Comparison of ENCODE assay signal across 16 cellular contexts in the genomic region with DNA sequence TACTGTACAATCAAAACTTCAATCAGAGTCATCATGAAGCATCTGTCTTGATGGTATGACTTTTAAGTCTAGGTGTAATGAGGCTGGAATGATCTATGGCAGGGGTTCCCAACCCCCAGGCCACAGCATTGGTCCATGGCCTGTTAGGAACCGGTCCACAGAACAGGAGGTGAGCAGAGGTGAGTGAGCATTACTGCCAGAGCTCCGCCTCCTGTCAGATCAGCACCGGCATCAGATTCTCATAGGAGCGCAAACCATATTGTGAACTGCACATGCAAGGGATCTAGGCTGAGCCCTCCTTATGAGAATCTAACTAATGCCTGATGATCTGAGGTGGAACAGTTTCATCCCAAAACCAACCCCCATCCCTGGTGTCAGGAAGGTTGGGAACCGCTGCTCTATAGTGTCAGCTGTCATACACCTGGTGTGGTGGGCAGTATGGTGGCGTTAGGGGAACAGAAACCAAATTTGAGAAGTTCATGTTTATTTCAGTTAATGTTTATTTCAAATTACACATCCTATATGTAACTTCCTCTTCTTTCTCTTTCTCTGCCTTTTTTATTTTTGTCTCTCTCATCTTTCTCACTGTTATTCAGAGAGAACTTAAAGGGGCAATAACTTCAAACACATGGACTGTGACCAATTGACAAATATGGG.
A peak's percentile ranks its signal among the peaks of the same experiment; 100 is the strongest.
DNase-seq lines count a peak whose midpoint lies in the region; ATAC-seq and TF ChIP-seq lines count a peak whose summit lies in the region.
"Had no signal": no experiment of that assay in that cellular context is flagged by ENCODE, and none has a peak within 500 bp of the region (broad histone marks: within the 10 kb centered on the region; RNA-seq: fewer than 3 reads in every experiment).

No MANE protein-coding gene starts in this region.

- H3K27ac ChIP-seq in SU-DHL-6 (ENCODE audit: low read depth, low read length) = peak overlapping the region; percentile 97
- no peak overlapping the region for H3K27ac ChIP-seq in testis
- peak overlapping the region in 1 of 3 donors; percentile 47 for H3K27ac ChIP-seq in right lobe of liver
- H3K27ac ChIP-seq: brain microvascular endothelial cell, epithelial cell of prostate, HL-60, tibial artery had no signal

- H3K4me2 ChIP-seq in SU-DHL-6 (ENCODE audit: low read depth, low read length, poor library complexity, severe bottlenecking) = peak overlapping the region; percentile 69

- peak overlapping the region; percentile 5 for H2AFZ ChIP-seq in SU-DHL-6 (ENCODE audit: low read depth, low read length, severe bottlenecking)

- H3K4me3 ChIP-seq in GM06990 (replicated peaks; ENCODE audit: low read depth, low read length) (no peak overlapping the region), SU-DHL-6 (ENCODE audit: insufficient read depth, low read length, poor library complexity, severe bottlenecking) (peak overlapping the region; percentile 24), testis (no peak overlapping the region), right lobe of liver (no peak overlapping the region)
- H3K4me3 ChIP-seq: tibial artery had no signal

- no peaks in the 10 kb centered on the region for H3K79me2 ChIP-seq in SU-DHL-6 (ENCODE audit: insufficient read depth, low read length)

- TF ChIP-seq POLR2A in testis (IDR thresholded peaks at IDR 0.05) (no peak), right lobe of liver (IDR thresholded peaks at IDR 0.05) (no peak)

- 96% methylated on average over 6 of the region's 6 CpGs for WGBS in testis, 2 donors
- WGBS in right lobe of liver (ENCODE audit: insufficient coverage, low coverage, low lambda C conversion rate, missing lambda C conversion rate) = 62% methylated on average over 2 of the region's 6 CpGs

- H3F3A ChIP-seq in SU-DHL-6 (ENCODE audit: insufficient read depth) = peaks cover 64% of the 10 kb centered on the region

- TF ChIP-seq CTCF in GM06990 (IDR thresholded peaks at IDR 0.05; ENCODE audit: insufficient read depth, low read length, poor library complexity, severe bottlenecking) = no peak
- TF ChIP-seq CTCF in SU-DHL-6 (IDR thresholded peaks at IDR 0.05; ENCODE audit: insufficient read depth, low read length, poor library complexity, severe bottlenecking) = no peak
- no peak for TF ChIP-seq CTCF in testis (IDR thresholded peaks at IDR 0.05)
- no peak for TF ChIP-seq CTCF in right lobe of liver (IDR thresholded peaks at IDR 0.05)

- H3K9ac ChIP-seq in SU-DHL-6 (ENCODE audit: low read length) = peak overlapping the region; percentile 53

- intact Hi-C loops in testis (cut with DNase I; ENCODE audit: low total_unique reads) (no loop called here), right lobe of liver (cut with DNase I) (no loop called here), cardiac septum (cut with DNase I) (no loop called here)

- DNase-seq in GM06990 (ENCODE audit: extremely low read depth, insufficient read length) (peak; percentile 9), testis (no peak), SW480 (ENCODE audit: low spot score) (no peak), right lobe of liver (no peak), cardiac septum (ENCODE audit: low spot score) (no peak)
- DNase-seq: activated CD4-positive, alpha-beta T cell treated with anti-CD3 and anti-CD28 coated beads for 4 hours; brain microvascular endothelial cell; midbrain; NCI-H526 treated with DMSO at 0.1 percent for 48 hours; tibial artery had no signal

- H3K36me3 ChIP-seq in GM06990 (ENCODE audit: control insufficient read depth, insufficient read depth, low read length) (no peaks in the 10 kb centered on the region), SU-DHL-6 (ENCODE audit: low read length) (no peaks in the 10 kb centered on the region), testis (ENCODE audit: low read depth, missing control alignments) (no peaks in the 10 kb centered on the region), right lobe of liver (no peaks in the 10 kb centered on the region)
- H3K36me3 ChIP-seq: brain microvascular endothelial cell, tibial artery had no signal

- peak; percentile 60 for ATAC-seq in GM21423 (IDR thresholded peaks at IDR 0.05; ENCODE audit: unreplicated experiment)
- ATAC-seq in HG03108 (IDR thresholded peaks at IDR 0.05; ENCODE audit: unreplicated experiment) = peak; percentile 46
- no peak for ATAC-seq in right lobe of liver
- ATAC-seq: activated T-helper 17 cell treated with anti-CD3 and anti-CD28 coated beads, Interleukin-2, amount 50 U/mL, for 72 hours had no signal

- H3K9me2 ChIP-seq in SU-DHL-6 (replicated peaks; ENCODE audit: insufficient read depth, low read length) = no peaks in the 10 kb centered on the region

- H3K4me1 ChIP-seq in testis (peaks cover 11% of the 10 kb centered on the region), right lobe of liver (peaks cover 0 to 46% (median 14%) of the 10 kb centered on the region in 4 donors)

- no peaks in the 10 kb centered on the region for H4K20me1 ChIP-seq in SU-DHL-6 (ENCODE audit: low read depth, low read length)

- H3K9me3 ChIP-seq in SU-DHL-6 (ENCODE audit: insufficient read depth, low read length) (no peaks in the 10 kb centered on the region), testis (no peaks in the 10 kb centered on the region), right lobe of liver (no peaks in the 10 kb centered on the region)
- H3K9me3 ChIP-seq: tibial artery had no signal

- H3K27me3 ChIP-seq in GM06990 (replicated peaks; ENCODE audit: control insufficient read depth, insufficient read depth, low read length) = no peaks in the 10 kb centered on the region; the same call in 1 of the 2 replicates
- H3K27me3 ChIP-seq in SU-DHL-6 (ENCODE audit: low read length) = no peaks in the 10 kb centered on the region
- H3K27me3 ChIP-seq in testis = no peaks in the 10 kb centered on the region
- no peaks in the 10 kb centered on the region for H3K27me3 ChIP-seq in right lobe of liver
- H3K27me3 ChIP-seq: brain microvascular endothelial cell, tibial artery had no signal

Comparison
In these comparisons a context has a peak if more than half of its experiments do, and no peak if none do; other contexts are left out.
1. ATAC-seq: peak in GM21423 (single experiment) and HG03108 (single experiment); none in right lobe of liver (0 of 4).